30 cellular contexts compared by ENCODE assay signal in the genomic region with DNA sequence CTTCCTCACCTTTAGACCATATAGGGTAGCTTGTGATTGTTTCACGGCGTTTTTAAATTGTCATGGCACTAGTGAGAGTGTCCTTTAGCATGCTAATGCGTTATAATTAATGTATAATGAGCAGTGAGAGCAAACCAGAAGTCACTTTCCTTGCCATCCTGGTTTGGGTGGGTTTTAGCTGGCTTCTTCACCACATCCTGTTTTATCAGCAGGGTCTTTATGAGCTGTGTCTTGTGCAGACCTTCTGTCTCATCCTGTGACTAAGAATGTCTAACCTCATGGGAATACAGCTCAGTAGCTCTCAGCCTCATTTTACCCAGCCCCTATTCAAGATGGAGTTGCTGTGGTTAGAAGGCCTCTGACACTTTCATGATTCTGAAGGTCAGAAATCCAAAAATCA.
"Had no signal": no experiment of that assay in that cellular context is flagged by ENCODE, and none has a peak within 500 bp of the region (broad histone marks: within the 10 kb centered on the region; RNA-seq: fewer than 3 reads in every experiment).

No MANE protein-coding gene starts in this region.

- DNase-seq: activated CD4-positive, alpha-beta memory T cell treated with anti-CD3 and anti-CD28 coated beads, Interleukin-2, amount 10 ng/mL, durations not matched to agents 7 days and 5 days; activated CD4-positive, alpha-beta T cell treated with anti-CD3 and anti-CD28 coated beads for 1 hour; activated CD4-positive, alpha-beta T cell treated with anti-CD3 and anti-CD28 coated beads for 36 hours; activated CD4-positive, alpha-beta T cell treated with anti-CD3 and anti-CD28 coated beads for 48 hours; activated CD4-positive, alpha-beta T cell treated with anti-CD3 and anti-CD28 coated beads, Interleukin-2, amount 10 ng/mL, durations not matched to agents 7 days and 5 days; activated CD4-positive, alpha-beta T cell treated with anti-CD3 and anti-CD28 coated beads, Interleukin-2, amount 50 U/mL, for 48 hours; activated CD4-positive, CD25-positive, alpha-beta regulatory T cell; activated CD8-positive, alpha-beta memory T cell treated with anti-CD3 and anti-CD28 coated beads for 24 hours; activated CD8-positive, alpha-beta memory T cell treated with anti-CD3 and anti-CD28 coated beads, Interleukin-2, amount 10 ng/mL, durations not matched to agents 7 days and 5 days; activated CD8-positive, alpha-beta memory T cell treated with anti-CD3 and anti-CD28 coated beads, Interleukin-2, amount 50 U/mL, for 48 hours; activated CD8-positive, alpha-beta T cell treated with anti-CD3 and anti-CD28 coated beads, Interleukin-2, amount 10 ng/mL, durations not matched to agents 7 days and 5 days; activated effector memory CD4-positive, alpha-beta T cell treated with Interleukin-2 at 50 U/mL for 16 hours; activated gamma-delta T cell; activated naive CD4-positive, alpha-beta T cell treated with anti-CD3 and anti-CD28 coated beads, Interleukin-2, amount 10 ng/mL, durations not matched to agents 7 days and 5 days; activated naive CD4-positive, alpha-beta T cell treated with Interleukin-2 at 50 U/mL for 16 hours; activated naive CD8-positive, alpha-beta T cell treated with anti-CD3 and anti-CD28 coated beads, Interleukin-2, amount 10 ng/mL, durations not matched to agents 7 days and 5 days; activated naive CD8-positive, alpha-beta T cell treated with anti-CD3 and anti-CD28 coated beads, Interleukin-2, amount 50 U/mL, for 24 hours; activated T-cell treated with anti-CD3 and anti-CD28 coated beads, Interleukin-2, amount 50 U/mL, for 24 hours; activated T-cell treated with anti-CD3 and anti-CD28 coated beads, Interleukin-2, amount 50 U/mL, for 48 hours; amygdala; anterior cingulate cortex; caudate nucleus; cerebellar nuclear complex; T-helper 2 cell; T-helper 9 cell; WERI-Rb-1 had no signal

- H3K27ac ChIP-seq: ascending aorta, cardiac muscle cell, WERI-Rb-1 had no signal

- H3K4me1 ChIP-seq: ascending aorta had no signal

- ATAC-seq: activated CD4-positive, alpha-beta T cell treated with anti-CD3 and anti-CD28 coated beads for 36 hours; activated CD4-positive, CD25-positive, alpha-beta regulatory T cell treated with anti-CD3 and anti-CD28 coated beads, Interleukin-2, amount 50 U/mL, for 24 hours; activated CD8-positive, alpha-beta memory T cell treated with anti-CD3 and anti-CD28 coated beads, Interleukin-2, amount 10 ng/mL, durations not matched to agents 7 days and 5 days; activated CD8-positive, alpha-beta T cell treated with anti-CD3 and anti-CD28 coated beads, Interleukin-2, amount 10 ng/mL, durations not matched to agents 7 days and 5 days; activated naive CD8-positive, alpha-beta T cell treated with anti-CD3 and anti-CD28 coated beads, Interleukin-2, amount 50 U/mL, for 24 hours; WTC11 had no signal

- H3K4me3 ChIP-seq: ascending aorta, cardiac muscle cell had no signal

- H3K27me3 ChIP-seq: ascending aorta, cardiac muscle cell had no signal

- H3K9me3 ChIP-seq: ascending aorta had no signal

- H3K36me3 ChIP-seq: ascending aorta, cardiac muscle cell, WERI-Rb-1 had no signal
